In the genomic region with DNA sequence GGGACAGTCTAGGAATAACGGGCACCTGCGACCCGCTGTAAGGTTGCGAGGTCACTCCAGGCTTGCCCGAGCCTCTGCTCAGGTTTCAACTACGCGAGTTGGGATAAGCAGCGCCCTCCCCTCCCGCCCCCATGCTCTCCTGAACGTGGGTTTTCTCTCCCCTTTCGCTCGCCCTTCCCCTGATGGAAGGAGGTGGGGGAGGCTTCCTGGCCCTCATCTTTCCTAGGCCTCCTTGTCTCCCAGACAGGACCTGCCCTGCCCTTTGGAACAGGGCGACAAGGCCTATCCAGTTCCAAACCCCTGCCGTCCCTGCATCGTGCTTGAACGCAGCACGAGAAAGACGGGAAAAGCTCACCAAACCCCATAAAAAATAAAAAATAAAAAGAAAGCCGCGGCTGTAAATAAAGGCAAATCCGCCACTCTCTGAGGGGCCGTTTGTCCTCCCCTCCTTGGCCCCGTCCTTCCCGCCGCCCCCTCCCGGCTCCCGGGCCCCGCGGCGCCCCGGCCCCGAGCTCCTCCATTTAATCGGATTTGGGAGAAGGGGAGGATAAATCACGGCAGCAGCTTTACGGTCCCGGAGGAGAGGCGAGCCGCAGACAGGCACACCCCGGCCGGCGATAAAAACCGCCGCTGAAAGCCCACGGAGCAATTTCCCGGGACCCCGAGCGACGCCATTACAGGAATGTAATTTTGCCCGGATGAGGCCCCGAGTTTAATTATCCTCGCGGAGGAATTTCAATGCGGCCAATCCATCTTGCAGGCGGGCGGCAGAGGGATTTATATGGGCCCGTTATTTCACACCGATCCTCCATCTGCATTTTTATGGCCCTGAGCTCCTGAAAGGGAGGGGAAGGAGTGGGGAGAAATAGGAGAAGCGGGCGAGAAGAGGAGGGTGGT, we compare ENCODE assay signal across 9 cellular contexts. TPM values are rescaled to one million over a fixed set of nuclear protein-coding genes. Genes with fewer than 3 reads are reported as not detected.
DNase-seq lines count a peak whose midpoint lies in the region; ATAC-seq and TF ChIP-seq lines count a peak whose summit lies in the region.
"Had no signal": no experiment of that assay in that cellular context is flagged by ENCODE, and none has a peak within 500 bp of the region (broad histone marks: within the 10 kb centered on the region; RNA-seq: fewer than 3 reads in every experiment).

No MANE protein-coding gene starts in this region.

- H3K4me1 ChIP-seq in OCI-LY1 (ENCODE audit: insufficient read depth, low read length, severe bottlenecking): peaks cover 27% of the 10 kb centered on the region
- peaks cover 9% of the 10 kb centered on the region for H3K4me1 ChIP-seq in prostate gland (replicated peaks)

- H2AFZ ChIP-seq in OCI-LY1 (ENCODE audit: low read length): peak overlapping the region; percentile 69

- ATAC-seq in GM21390 (IDR thresholded peaks at IDR 0.05; ENCODE audit: unreplicated experiment) (no peak), HG02973 (IDR thresholded peaks at IDR 0.05; ENCODE audit: unreplicated experiment) (no peak)

- CTCF ChIA-PET in GM10248 (lab: Yijun Ruan, JAX): interaction anchor here (0.7 to 11.4 kb wide), 20 partner anchors 10 to 356 kb away, joined by 3 to 213 read pairs (median 6); partner anchors contain the start of genes AAAS and ATF7

- 2% methylated on average over 54 of the region's 59 CpGs for WGBS in prostate gland

- H3K36me3 ChIP-seq in OCI-LY1 (ENCODE audit: insufficient read depth, low read length) (peaks cover 28% of the 10 kb centered on the region), prostate gland (no peaks in the 10 kb centered on the region)

- H3K79me2 ChIP-seq in OCI-LY1 (ENCODE audit: insufficient read depth, low read length): peaks cover 19% of the 10 kb centered on the region

- peak overlapping the region; percentile 75 for H3K4me3 ChIP-seq in OCI-LY1 (ENCODE audit: low read depth, low read length, poor library complexity, severe bottlenecking)
- H3K4me3 ChIP-seq in prostate gland: peak overlapping the region; percentile 26 to 39

- H3K27me3 ChIP-seq in OCI-LY1 (ENCODE audit: insufficient read depth, low read length) (no peaks in the 10 kb centered on the region), prostate gland (replicated peaks; ENCODE audit: insufficient read depth) (no peaks in the 10 kb centered on the region)

- H3K27ac ChIP-seq in OCI-LY1 (ENCODE audit: low read depth, low read length, poor library complexity, severe bottlenecking): no peak overlapping the region
- peak overlapping the region; percentile 84 to 89 for H3K27ac ChIP-seq in prostate gland
- H3K27ac ChIP-seq: SJSA1 had no signal

- TF ChIP-seq CTCF in GM10248 (IDR thresholded peaks at IDR 0.05; ENCODE audit: control extremely low read depth, extremely low read depth, low read depth, missing control alignments): no peak
- no peak for TF ChIP-seq CTCF in OCI-LY1 (IDR thresholded peaks at IDR 0.05; ENCODE audit: low read length)
- no peak for TF ChIP-seq CTCF in prostate gland (IDR thresholded peaks at IDR 0.05)

- intact Hi-C loops in prostate gland (cut with DNase I): loop anchor here (2.0 kb wide), 1 partner anchor 50 kb away; the partner anchor contains the start of gene ATF7

- TF ChIP-seq POLR2A in prostate gland (IDR thresholded peaks at IDR 0.05): no peak

- no peaks in the 10 kb centered on the region for H4K20me1 ChIP-seq in OCI-LY1 (ENCODE audit: insufficient read depth, low read length)

- peak overlapping the region; percentile 65 for H3K9ac ChIP-seq in OCI-LY1 (ENCODE audit: low read length)

- peak overlapping the region; percentile 90 for H3K4me2 ChIP-seq in OCI-LY1 (ENCODE audit: low read length)

- POLR2A ChIA-PET in GM10248 (lab: Yijun Ruan, JAX): interaction anchor here (0.6 kb wide), 1 partner anchor 19 kb away, joined by 3 read pairs; no protein-coding TSS in a partner anchor

- peak; percentile 44 for DNase-seq in GM10248 (ENCODE audit: extremely low spot score)
- peak; percentile 49 for DNase-seq in astrocyte of the hippocampus (ENCODE audit: low read depth, low spot score)
- DNase-seq in hippocampal formation (lab: John Stamatoyannopoulos, UW): peak; percentile 54 to 66
- DNase-seq in prostate gland (ENCODE audit: low spot score): no peak
- DNase-seq in NCI-H1694 treated with DMSO at 0.1 percent for 48 hours (lab: John Stamatoyannopoulos, UW): no peak

- H3K9me2 ChIP-seq in OCI-LY1 (ENCODE audit: low read depth, low read length): no peaks in the 10 kb centered on the region

- H3K9me3 ChIP-seq in OCI-LY1 (ENCODE audit: low read length) (no peaks in the 10 kb centered on the region), prostate gland (no peaks in the 10 kb centered on the region)
- H3K9me3 ChIP-seq: SJSA1 had no signal

- H3F3A ChIP-seq in OCI-LY1 (ENCODE audit: insufficient read depth, low read length): no peaks in the 10 kb centered on the region

RNA-seq across cellular contexts. Expression of gene ATP5MC2, which starts 1.1 kb away (rescaled TPM):
- 100 to 1,000 TPM; 419 to 728 TPM for total RNA-seq in prostate gland

RNA-seq across cellular contexts. Expression of gene CALCOCO1, which starts 50.3 kb away (rescaled TPM):
- total RNA-seq in prostate gland: 100 to 1,000 TPM; 108 to 194 TPM

RNA-seq across cellular contexts. Expression of gene ATF7, which starts 50.8 kb away (rescaled TPM):
- 10 to 100 TPM; 37.9 to 46.7 TPM for total RNA-seq in prostate gland

Comparison
In these comparisons a context has a peak if more than half of its experiments do, and no peak if none do; other contexts are left out.
1. DNase-seq: peak in GM10248 (single experiment), astrocyte of the hippocampus (single experiment) and hippocampal formation (2 of 2); none in prostate gland (single experiment) and NCI-H1694 treated with DMSO at 0.1 percent for 48 hours (single experiment).